Comparison of ENCODE assay signal across 10 cellular contexts in genomic region chr18:48002933-48003365, GRCh38.
DNase-seq lines count a peak whose midpoint lies in the region; ATAC-seq and FAIRE-seq lines count a peak whose summit lies in the region.
"Had no signal": no experiment of that assay in that cellular context is flagged by ENCODE, and none has a peak within 500 bp of the region (broad histone marks: within the 10 kb centered on the region; RNA-seq: fewer than 3 reads in every experiment).

No MANE protein-coding gene starts in this region.

- H3K27ac Mint-ChIP-seq in activated T-helper 1 cell treated with anti-CD3 and anti-CD28 coated beads, Interleukin-12 subunit alpha, Interleukin-12 subunit beta, Interleukin-2, Interleukin-4 antibody, amounts not matched to agents 30 ng/mL and 10 ng/mL and 1 ng/mL, durations not matched to agents 14 hours and 24 hours and 36 hours = no peak overlapping the region
- no peak overlapping the region for H3K27ac Mint-ChIP-seq in stimulated activated effector memory CD8-positive, alpha-beta T cell treated with anti-CD3 and anti-CD28 coated beads, Interleukin-12 subunit alpha, Interleukin-12 subunit beta, amount 100 ng/mL, for 72 hours
- H3K27ac Mint-ChIP-seq in naive thymus-derived CD4-positive, alpha-beta T cell = no peak overlapping the region

- CTCF ChIA-PET in naive thymus-derived CD4-positive, alpha-beta T cell (lab: Charles Lee) = interaction anchor here (0.5 kb wide), 1 partner anchor 132 kb away, joined by 4 read pairs; no protein-coding TSS in a partner anchor

- no peaks in the 10 kb centered on the region for H3K9me3 Mint-ChIP-seq in activated T-helper 1 cell treated with anti-CD3 and anti-CD28 coated beads, Interleukin-12 subunit alpha, Interleukin-12 subunit beta, Interleukin-2, Interleukin-4 antibody, amounts not matched to agents 30 ng/mL and 10 ng/mL and 1 ng/mL, durations not matched to agents 14 hours and 24 hours and 36 hours
- no peaks in the 10 kb centered on the region for H3K9me3 Mint-ChIP-seq in stimulated activated effector memory CD8-positive, alpha-beta T cell treated with anti-CD3 and anti-CD28 coated beads, Interleukin-12 subunit alpha, Interleukin-12 subunit beta, amount 100 ng/mL, for 72 hours
- no peaks in the 10 kb centered on the region for H3K9me3 Mint-ChIP-seq in naive thymus-derived CD4-positive, alpha-beta T cell

- H3K4me1 ChIP-seq in naive thymus-derived CD4-positive, alpha-beta T cell (ENCODE audit: control insufficient read depth in 2 of 2, insufficient read depth in 2 of 2, low read length in 2 of 2) = peaks cover 2 to 5% of the 10 kb centered on the region in 2 donors

- no peaks in the 10 kb centered on the region for H3K36me3 Mint-ChIP-seq in activated T-helper 1 cell treated with anti-CD3 and anti-CD28 coated beads, Interleukin-12 subunit alpha, Interleukin-12 subunit beta, Interleukin-2, Interleukin-4 antibody, amounts not matched to agents 30 ng/mL and 10 ng/mL and 1 ng/mL, durations not matched to agents 14 hours and 24 hours and 36 hours (ENCODE audit: low read depth)
- H3K36me3 Mint-ChIP-seq in stimulated activated effector memory CD8-positive, alpha-beta T cell treated with anti-CD3 and anti-CD28 coated beads, Interleukin-12 subunit alpha, Interleukin-12 subunit beta, amount 100 ng/mL, for 72 hours = no peaks in the 10 kb centered on the region
- H3K36me3 Mint-ChIP-seq in naive thymus-derived CD4-positive, alpha-beta T cell = no peaks in the 10 kb centered on the region

- H3K4me1 Mint-ChIP-seq in activated T-helper 1 cell treated with anti-CD3 and anti-CD28 coated beads, Interleukin-12 subunit alpha, Interleukin-12 subunit beta, Interleukin-2, Interleukin-4 antibody, amounts not matched to agents 30 ng/mL and 10 ng/mL and 1 ng/mL, durations not matched to agents 14 hours and 24 hours and 36 hours (ENCODE audit: low read depth) = no peaks in the 10 kb centered on the region
- H3K4me1 Mint-ChIP-seq in stimulated activated effector memory CD8-positive, alpha-beta T cell treated with anti-CD3 and anti-CD28 coated beads, Interleukin-12 subunit alpha, Interleukin-12 subunit beta, amount 100 ng/mL, for 72 hours = no peaks in the 10 kb centered on the region
- peaks cover 0 to 5% (median 0%) of the 10 kb centered on the region in 7 donors for H3K4me1 Mint-ChIP-seq in naive thymus-derived CD4-positive, alpha-beta T cell

- no peak overlapping the region for H3K4me3 Mint-ChIP-seq in activated T-helper 1 cell treated with anti-CD3 and anti-CD28 coated beads, Interleukin-12 subunit alpha, Interleukin-12 subunit beta, Interleukin-2, Interleukin-4 antibody, amounts not matched to agents 30 ng/mL and 10 ng/mL and 1 ng/mL, durations not matched to agents 14 hours and 24 hours and 36 hours
- no peak overlapping the region for H3K4me3 Mint-ChIP-seq in stimulated activated effector memory CD8-positive, alpha-beta T cell treated with anti-CD3 and anti-CD28 coated beads, Interleukin-12 subunit alpha, Interleukin-12 subunit beta, amount 100 ng/mL, for 72 hours
- no peak overlapping the region for H3K4me3 Mint-ChIP-seq in naive thymus-derived CD4-positive, alpha-beta T cell

- peak; percentile 78 for ATAC-seq in left colon
- ATAC-seq in stimulated activated effector memory CD8-positive, alpha-beta T cell treated with anti-CD3 and anti-CD28 coated beads, Interleukin-12 subunit alpha, Interleukin-12 subunit beta, amount 100 ng/mL, for 72 hours = no peak
- no peak for ATAC-seq in naive thymus-derived CD4-positive, alpha-beta T cell

- H3K4me3 ChIP-seq in naive thymus-derived CD4-positive, alpha-beta T cell (ENCODE audit: low read length) = no peak overlapping the region

- no peak overlapping the region for H3K27ac ChIP-seq in naive thymus-derived CD4-positive, alpha-beta T cell (ENCODE audit: low read depth, low read length)
- H3K27ac ChIP-seq: VCaP had no signal

- no peaks in the 10 kb centered on the region for H3K36me3 ChIP-seq in naive thymus-derived CD4-positive, alpha-beta T cell (ENCODE audit: control insufficient read depth in 2 of 3, insufficient read depth in 3 of 3, low read length in 3 of 3)

- H3K9me3 ChIP-seq in naive thymus-derived CD4-positive, alpha-beta T cell (ENCODE audit: control insufficient read depth in 2 of 3, low read length in 3 of 3) = no peaks in the 10 kb centered on the region

- H3K27me3 ChIP-seq in naive thymus-derived CD4-positive, alpha-beta T cell (ENCODE audit: control insufficient read depth in 2 of 2, insufficient read depth in 2 of 2, low read length in 2 of 2) = no peaks in the 10 kb centered on the region

- peaks cover 2% of the 10 kb centered on the region for H3K27me3 Mint-ChIP-seq in activated T-helper 1 cell treated with anti-CD3 and anti-CD28 coated beads, Interleukin-12 subunit alpha, Interleukin-12 subunit beta, Interleukin-2, Interleukin-4 antibody, amounts not matched to agents 30 ng/mL and 10 ng/mL and 1 ng/mL, durations not matched to agents 14 hours and 24 hours and 36 hours (ENCODE audit: insufficient read depth)
- H3K27me3 Mint-ChIP-seq in naive thymus-derived CD4-positive, alpha-beta T cell = peaks cover 0 to 9% (median 7%) of the 10 kb centered on the region in 5 donors

- no peak for FAIRE-seq in GM19239 (lab: Jason Lieb, UNC)

- DNase-seq in 8988T = peak; percentile 68
- DNase-seq in HK-2 (ENCODE audit: unreplicated experiment) = peak; percentile 73
- peak; percentile 95 for DNase-seq in astrocyte of the hippocampus (ENCODE audit: low read depth, low spot score)
- peak; percentile 58 to 85 for DNase-seq in left colon
- no peak for DNase-seq in activated T-helper 1 cell treated with anti-CD3 and anti-CD28 coated beads, Interleukin-12 subunit alpha, Interleukin-12 subunit beta, Interleukin-2, Interleukin-4 antibody, amounts not matched to agents 30 ng/mL and 10 ng/mL and 1 ng/mL, durations not matched to agents 14 hours and 24 hours and 36 hours (ENCODE audit: low spot score)
- DNase-seq in GM19239 (ENCODE audit: insufficient read length, low spot score) = no peak
- no peak for DNase-seq in stimulated activated effector memory CD8-positive, alpha-beta T cell treated with anti-CD3 and anti-CD28 coated beads, Interleukin-12 subunit alpha, Interleukin-12 subunit beta, amount 100 ng/mL, for 72 hours (ENCODE audit: low spot score in 2 of 2)
- no peak for DNase-seq in naive thymus-derived CD4-positive, alpha-beta T cell
- DNase-seq: stimulated activated naive CD4-positive, alpha-beta T cell treated with Interleukin-2 at 50 U/mL for 16 hours had no signal

- intact Hi-C loops in left colon (cut with DNase I, micrococcal nuclease) = no loop called here
- intact Hi-C loops in activated T-helper 1 cell treated with anti-CD3 and anti-CD28 coated beads, Interleukin-12 subunit alpha, Interleukin-12 subunit beta, Interleukin-2, Interleukin-4 antibody, amounts not matched to agents 30 ng/mL and 10 ng/mL and 1 ng/mL, durations not matched to agents 14 hours and 24 hours and 36 hours (cut with micrococcal nuclease) = no loop called here
- intact Hi-C loops in naive thymus-derived CD4-positive, alpha-beta T cell (cut with micrococcal nuclease) = loop anchor here in 1 of 2 donors (1.0 kb wide), 1 partner anchor 72 kb away; no protein-coding TSS in a partner anchor

- POLR2A ChIA-PET in naive thymus-derived CD4-positive, alpha-beta T cell (lab: Charles Lee) = interaction anchor here (0.7 kb wide), 1 partner anchor 27 kb away, joined by 3 read pairs; no protein-coding TSS in a partner anchor

Comparison
In these comparisons a context has a peak if more than half of its experiments do, and no peak if none do; other contexts are left out.
1. DNase-seq: peak in 8988T (single experiment), HK-2 (single experiment), astrocyte of the hippocampus (single experiment) and left colon (2 of 2); none in activated T-helper 1 cell treated with anti-CD3 and anti-CD28 coated beads, Interleukin-12 subunit alpha, Interleukin-12 subunit beta, Interleukin-2, Interleukin-4 antibody, amounts not matched to agents 30 ng/mL and 10 ng/mL and 1 ng/mL, durations not matched to agents 14 hours and 24 hours and 36 hours (single experiment), GM19239 (single experiment), stimulated activated effector memory CD8-positive, alpha-beta T cell treated with anti-CD3 and anti-CD28 coated beads, Interleukin-12 subunit alpha, Interleukin-12 subunit beta, amount 100 ng/mL, for 72 hours (0 of 2) and naive thymus-derived CD4-positive, alpha-beta T cell (0 of 9).